8 cellular contexts compared by ENCODE assay signal in the genomic region with DNA sequence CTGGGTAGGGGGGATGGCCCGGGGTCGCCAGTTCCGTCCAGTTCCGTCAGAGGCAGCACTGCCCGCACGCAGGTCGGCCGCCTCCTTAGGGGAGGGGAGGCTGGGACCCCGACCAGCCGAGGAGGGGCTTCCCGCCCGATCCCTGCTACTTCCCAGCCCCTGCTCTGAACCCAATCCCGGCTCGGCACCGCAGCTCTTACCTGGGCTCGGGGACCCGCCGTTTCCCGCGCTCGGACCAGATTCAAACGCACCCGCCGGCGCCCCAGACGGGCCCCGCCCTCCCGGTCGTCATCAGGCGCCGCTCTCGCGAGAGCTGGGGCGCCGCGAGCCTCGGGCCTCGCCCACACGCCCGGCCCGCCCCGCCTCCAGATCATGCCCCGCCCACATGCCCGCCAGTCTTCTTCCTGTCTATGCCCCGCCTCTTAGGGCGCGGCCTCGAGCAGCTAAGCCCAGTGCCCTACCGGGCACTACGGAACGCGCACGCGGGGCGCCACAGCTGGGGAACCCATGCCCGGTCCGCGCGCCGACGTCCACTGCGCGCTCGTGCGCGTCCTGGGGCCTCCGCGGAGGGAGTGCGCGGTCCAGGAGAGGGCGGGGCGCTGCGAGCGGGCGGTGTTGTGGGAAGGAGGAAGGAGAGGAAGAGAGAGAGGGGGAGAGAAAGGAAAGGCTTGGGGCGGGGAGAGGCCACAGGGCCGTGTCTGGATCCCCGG.
A peak's percentile ranks its signal among the peaks of the same experiment; 100 is the strongest.
DNase-seq lines count a peak whose midpoint lies in the region; ATAC-seq lines count a peak whose summit lies in the region.

A gene with protein sequence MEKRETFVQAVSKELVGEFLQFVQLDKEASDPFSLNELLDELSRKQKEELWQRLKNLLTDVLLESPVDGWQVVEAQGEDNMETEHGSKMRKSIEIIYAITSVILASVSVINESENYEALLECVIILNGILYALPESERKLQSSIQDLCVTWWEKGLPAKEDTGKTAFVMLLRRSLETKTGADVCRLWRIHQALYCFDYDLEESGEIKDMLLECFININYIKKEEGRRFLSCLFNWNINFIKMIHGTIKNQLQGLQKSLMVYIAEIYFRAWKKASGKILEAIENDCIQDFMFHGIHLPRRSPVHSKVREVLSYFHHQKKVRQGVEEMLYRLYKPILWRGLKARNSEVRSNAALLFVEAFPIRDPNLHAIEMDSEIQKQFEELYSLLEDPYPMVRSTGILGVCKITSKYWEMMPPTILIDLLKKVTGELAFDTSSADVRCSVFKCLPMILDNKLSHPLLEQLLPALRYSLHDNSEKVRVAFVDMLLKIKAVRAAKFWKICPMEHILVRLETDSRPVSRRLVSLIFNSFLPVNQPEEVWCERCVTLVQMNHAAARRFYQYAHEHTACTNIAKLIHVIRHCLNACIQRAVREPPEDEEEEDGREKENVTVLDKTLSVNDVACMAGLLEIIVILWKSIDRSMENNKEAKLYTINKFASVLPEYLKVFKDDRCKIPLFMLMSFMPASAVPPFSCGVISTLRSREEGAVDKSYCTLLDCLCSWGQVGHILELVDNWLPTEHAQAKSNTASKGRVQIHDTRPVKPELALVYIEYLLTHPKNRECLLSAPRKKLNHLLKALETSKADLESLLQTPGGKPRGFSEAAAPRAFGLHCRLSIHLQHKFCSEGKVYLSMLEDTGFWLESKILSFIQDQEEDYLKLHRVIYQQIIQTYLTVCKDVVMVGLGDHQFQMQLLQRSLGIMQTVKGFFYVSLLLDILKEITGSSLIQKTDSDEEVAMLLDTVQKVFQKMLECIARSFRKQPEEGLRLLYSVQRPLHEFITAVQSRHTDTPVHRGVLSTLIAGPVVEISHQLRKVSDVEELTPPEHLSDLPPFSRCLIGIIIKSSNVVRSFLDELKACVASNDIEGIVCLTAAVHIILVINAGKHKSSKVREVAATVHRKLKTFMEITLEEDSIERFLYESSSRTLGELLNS (minus strand): TSS at position 281 of the 710 bp plus-strand sequence. CDS start 2,905 bp downstream, outside the sequence.

- peak; percentile 93 for DNase-seq in CMK (ENCODE audit: low read depth)
- DNase-seq in HS-27A (ENCODE audit: low read depth): peak; percentile 75
- peak; percentile 79 for DNase-seq in NK-92 (lab: John Stamatoyannopoulos, UW; ENCODE audit: unreplicated experiment)
- peak; percentile 99 for DNase-seq in activated CD8-positive, alpha-beta memory T cell treated with anti-CD3 and anti-CD28 coated beads for 24 hours
- peak; percentile 97 for DNase-seq in effector CD8-positive, alpha-beta T cell (lab: John Stamatoyannopoulos, UW)
- DNase-seq in medulla oblongata (ENCODE audit: extremely low spot score): peak; percentile 99
- DNase-seq in stimulated activated CD8-positive, alpha-beta memory T cell treated with anti-CD3 and anti-CD28 coated beads, Interleukin-12 subunit alpha, Interleukin-12 subunit beta, amount 100 ng/mL, for 1 hour (ENCODE audit: low read depth): peak; percentile 94

- ATAC-seq in GM19467 (IDR thresholded peaks at IDR 0.05; ENCODE audit: unreplicated experiment): peak; percentile 98

Comparison
In these comparisons a context has a peak if more than half of its experiments do, and no peak if none do; other contexts are left out.
1. Peak in every context shown above with its lines: DNase-seq and ATAC-seq.